ENCODE assay signal across 3 cellular contexts in genomic region chr3:132669256-132669777, GRCh38.
TF ChIP-seq lines count a peak whose summit lies in the region.

No MANE protein-coding gene starts in this region.

TF ChIP-seq in SK-N-SH, 30 proteins besides CTCF, POLR2A, EP300 and RAD21:
- TF ChIP-seq TCF12 (IDR thresholded peaks at IDR 0.05) = 0 out of 2 replicates have a peak, but pooled peaks have one; percentile 6
- no peak for TF ChIP-seq ELF1 (IDR thresholded peaks at IDR 0.05)
- TF ChIP-seq NFIC (IDR thresholded peaks at IDR 0.05; ENCODE audit: borderline replicate concordance) = no peak
- TF ChIP-seq FOSL2 (IDR thresholded peaks at IDR 0.05; ENCODE audit: borderline replicate concordance, low read depth) = no peak
- TF ChIP-seq JUND (IDR thresholded peaks at IDR 0.05) = 0 out of 2 replicates have a peak, but pooled peaks have one; percentile 17
TF ChIP-seq in SK-N-SH: peak in this region for 2.

TF ChIP-seq in SK-N-SH treated with all-trans-retinoic acid at 6 μM for 48 hours, 23 proteins besides CTCF, POLR2A, EP300 and RAD21:
- TF ChIP-seq ZC3H10 (CRISPR knock-in tag; IDR thresholded peaks at IDR 0.05) (no peak), ARNTL (CRISPR knock-in tag; IDR thresholded peaks at IDR 0.05; ENCODE audit: borderline replicate concordance, low read depth) (no peak), CSRNP3 (CRISPR knock-in tag; IDR thresholded peaks at IDR 0.05) (no peak), ESRRG (CRISPR knock-in tag; IDR thresholded peaks at IDR 0.05) (no peak), OSR1 (CRISPR knock-in tag; IDR thresholded peaks at IDR 0.05) (no peak), TCF4 (CRISPR knock-in tag; IDR thresholded peaks at IDR 0.05; ENCODE audit: borderline replicate concordance) (no peak), TSHZ2 (CRISPR knock-in tag; IDR thresholded peaks at IDR 0.05) (no peak), ZNF565 (CRISPR knock-in tag; conservative IDR thresholded peaks at IDR 0.05; ENCODE audit: low read depth) (no peak), GLIS3 (CRISPR knock-in tag; IDR thresholded peaks at IDR 0.05) (no peak), CREB5 (CRISPR knock-in tag; IDR thresholded peaks at IDR 0.05; ENCODE audit: low read depth) (no peak), BACH2 (CRISPR knock-in tag; IDR thresholded peaks at IDR 0.05; ENCODE audit: borderline replicate concordance) (no peak), CSDC2 (CRISPR knock-in tag; IDR thresholded peaks at IDR 0.05) (no peak), ZFP30 (CRISPR knock-in tag; IDR thresholded peaks at IDR 0.05) (no peak), TOX (CRISPR knock-in tag; IDR thresholded peaks at IDR 0.05; ENCODE audit: borderline replicate concordance) (no peak)

TF ChIP-seq in IMR-90, 13 proteins besides CTCF, POLR2A, EP300 and RAD21 (continued from another document):
- no peak for TF ChIP-seq MXI1 (IDR thresholded peaks at IDR 0.05; ENCODE audit: borderline replicate concordance, low read depth, low read length)
- no peak for TF ChIP-seq SMC3 (IDR thresholded peaks at IDR 0.05; ENCODE audit: low read depth, low read length)
- no peak for TF ChIP-seq ELK1 (IDR thresholded peaks at IDR 0.05; ENCODE audit: borderline replicate concordance, low read depth, low read length)
- TF ChIP-seq FOS (IDR thresholded peaks at IDR 0.05; ENCODE audit: low read depth, low read length) = 0 out of 2 replicates have a peak, but pooled peaks have one; percentile 24
- TF ChIP-seq CEBPB (IDR thresholded peaks at IDR 0.05; ENCODE audit: low read depth, low read length) = no peak
TF ChIP-seq in IMR-90: peak in this region for 1.
